ENCODE assay signal across 1 cellular context in the genomic region with DNA sequence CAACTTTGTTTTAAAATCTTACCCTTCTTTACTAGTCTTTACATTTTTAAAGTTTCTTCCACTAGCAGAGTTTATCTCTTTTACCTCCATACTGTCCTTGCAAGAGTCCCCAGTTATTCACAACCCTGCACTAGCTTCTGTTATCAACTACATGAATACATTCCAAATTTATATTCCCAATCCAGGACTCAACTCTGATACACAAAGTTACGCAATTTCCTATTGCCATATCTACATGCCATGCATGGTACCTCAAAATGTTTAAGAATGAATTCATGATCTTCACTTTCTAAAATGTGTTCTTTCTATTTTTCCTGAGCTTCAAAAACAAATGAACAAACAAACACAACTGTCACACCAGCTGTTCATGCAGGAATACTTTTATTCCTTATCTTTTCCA.
TF ChIP-seq lines count a peak whose summit lies in the region.

No MANE protein-coding gene starts in this region.

TF ChIP-seq in K562, 482 proteins besides CTCF, POLR2A, EP300 and RAD21:
- TF ChIP-seq, protein P1, sequence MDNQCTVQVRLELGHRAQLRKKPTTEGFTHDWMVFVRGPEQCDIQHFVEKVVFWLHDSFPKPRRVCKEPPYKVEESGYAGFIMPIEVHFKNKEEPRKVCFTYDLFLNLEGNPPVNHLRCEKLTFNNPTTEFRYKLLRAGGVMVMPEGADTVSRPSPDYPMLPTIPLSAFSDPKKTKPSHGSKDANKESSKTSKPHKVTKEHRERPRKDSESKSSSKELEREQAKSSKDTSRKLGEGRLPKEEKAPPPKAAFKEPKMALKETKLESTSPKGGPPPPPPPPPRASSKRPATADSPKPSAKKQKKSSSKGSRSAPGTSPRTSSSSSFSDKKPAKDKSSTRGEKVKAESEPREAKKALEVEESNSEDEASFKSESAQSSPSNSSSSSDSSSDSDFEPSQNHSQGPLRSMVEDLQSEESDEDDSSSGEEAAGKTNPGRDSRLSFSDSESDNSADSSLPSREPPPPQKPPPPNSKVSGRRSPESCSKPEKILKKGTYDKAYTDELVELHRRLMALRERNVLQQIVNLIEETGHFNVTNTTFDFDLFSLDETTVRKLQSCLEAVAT (IDR thresholded peaks at IDR 0.05) = no peak
- TF ChIP-seq GTF3C2 (IDR thresholded peaks at IDR 0.05; ENCODE audit: borderline replicate concordance, extremely low read depth, insufficient read length) (no peak), NCOA2 (IDR thresholded peaks at IDR 0.05; ENCODE audit: partially characterized antibody in 2 of 2) (no peak), HNRNPUL1 (IDR thresholded peaks at IDR 0.05; ENCODE audit: low read length) (no peak), SAFB (IDR thresholded peaks at IDR 0.05; ENCODE audit: borderline replicate concordance, low read depth, low read length) (no peak), ZBTB2 (IDR thresholded peaks at IDR 0.05) (no peak), ZNF212 (CRISPR knock-in tag; IDR thresholded peaks at IDR 0.05) (no peak), HDAC2 (IDR thresholded peaks at IDR 0.05) (no peak), CEBPB (tag; IDR thresholded peaks at IDR 0.05) (peak; percentile 49; the same call in 1 of the 2 replicates), CEBPZ (IDR thresholded peaks at IDR 0.05; ENCODE audit: borderline replicate concordance, low read depth, low read length) (no peak), GABPB1 (CRISPR knock-in tag; IDR thresholded peaks at IDR 0.05) (no peak), CEBPG (CRISPR knock-in tag; IDR thresholded peaks at IDR 0.05) (no peak), CEBPG (tag; conservative IDR thresholded peaks at IDR 0.05 in 1 of 2, IDR thresholded peaks at IDR 0.05 in 1 of 2) (peak in 1 of 2 experiments; percentile 66; a peak in 2 of 4 replicates)
- TF ChIP-seq, protein P2, sequence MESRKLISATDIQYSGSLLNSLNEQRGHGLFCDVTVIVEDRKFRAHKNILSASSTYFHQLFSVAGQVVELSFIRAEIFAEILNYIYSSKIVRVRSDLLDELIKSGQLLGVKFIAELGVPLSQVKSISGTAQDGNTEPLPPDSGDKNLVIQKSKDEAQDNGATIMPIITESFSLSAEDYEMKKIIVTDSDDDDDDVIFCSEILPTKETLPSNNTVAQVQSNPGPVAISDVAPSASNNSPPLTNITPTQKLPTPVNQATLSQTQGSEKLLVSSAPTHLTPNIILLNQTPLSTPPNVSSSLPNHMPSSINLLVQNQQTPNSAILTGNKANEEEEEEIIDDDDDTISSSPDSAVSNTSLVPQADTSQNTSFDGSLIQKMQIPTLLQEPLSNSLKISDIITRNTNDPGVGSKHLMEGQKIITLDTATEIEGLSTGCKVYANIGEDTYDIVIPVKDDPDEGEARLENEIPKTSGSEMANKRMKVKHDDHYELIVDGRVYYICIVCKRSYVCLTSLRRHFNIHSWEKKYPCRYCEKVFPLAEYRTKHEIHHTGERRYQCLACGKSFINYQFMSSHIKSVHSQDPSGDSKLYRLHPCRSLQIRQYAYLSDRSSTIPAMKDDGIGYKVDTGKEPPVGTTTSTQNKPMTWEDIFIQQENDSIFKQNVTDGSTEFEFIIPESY (CRISPR knock-in tag; IDR thresholded peaks at IDR 0.05) = no peak
- TF ChIP-seq, protein P3, sequence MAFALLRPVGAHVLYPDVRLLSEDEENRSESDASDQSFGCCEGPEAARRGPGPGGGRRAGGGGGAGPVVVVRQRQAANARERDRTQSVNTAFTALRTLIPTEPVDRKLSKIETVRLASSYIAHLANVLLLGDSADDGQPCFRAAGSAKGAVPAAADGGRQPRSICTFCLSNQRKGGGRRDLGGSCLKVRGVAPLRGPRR (CRISPR knock-in tag; IDR thresholded peaks at IDR 0.05) = no peak
